22 cellular contexts compared by ENCODE assay signal in the genomic region with DNA sequence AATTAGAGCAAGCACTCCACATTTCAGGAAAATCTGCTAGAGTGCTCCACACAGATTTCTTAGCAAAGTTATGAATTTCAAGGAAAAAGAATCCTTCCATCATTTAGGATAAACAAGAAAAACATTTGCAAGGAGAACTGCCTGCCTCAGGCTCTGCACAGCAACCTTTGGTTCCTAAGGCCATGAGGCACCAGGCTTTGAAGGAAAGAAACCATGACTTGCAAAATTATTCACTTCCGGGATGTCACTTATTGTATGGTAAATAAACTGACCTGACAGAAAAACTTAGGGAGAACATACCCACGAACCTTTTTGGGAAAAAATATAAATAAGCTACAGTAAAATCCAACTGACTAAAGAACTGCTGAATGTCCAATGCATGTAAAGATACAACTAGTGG.
"Had no signal": no experiment of that assay in that cellular context is flagged by ENCODE, and none has a peak within 500 bp of the region (broad histone marks: within the 10 kb centered on the region; RNA-seq: fewer than 3 reads in every experiment).

No MANE protein-coding gene starts in this region.

- H3K4me1 ChIP-seq: ascending aorta, body of pancreas had no signal

- H3K4me1 Mint-ChIP-seq: activated B cell treated with CpG ODN at 0.5 μM for 24 hours; activated CD4-positive, alpha-beta T cell treated with anti-CD3 and anti-CD28 coated beads, Interleukin-2, amount 10 ng/mL, durations not matched to agents 24 days and 14 days had no signal

- H3K9me3 ChIP-seq: ascending aorta, body of pancreas had no signal

- H3K36me3 ChIP-seq: ascending aorta had no signal

- H3K4me3 Mint-ChIP-seq: activated B cell treated with CpG ODN at 0.5 μM for 24 hours; activated CD4-positive, alpha-beta memory T cell treated with anti-CD3 and anti-CD28 coated beads for 36 hours; activated CD4-positive, alpha-beta T cell treated with anti-CD3 and anti-CD28 coated beads, Interleukin-2, amount 10 ng/mL, durations not matched to agents 24 days and 14 days; activated T-helper 17 cell treated with anti-CD3 and anti-CD28 coated beads, Interleukin-2, amount 50 U/mL, for 72 hours; central memory CD8-positive, alpha-beta T cell; T-helper 1 cell treated with Interleukin-12 subunit alpha and Interleukin-12 subunit beta and Interleukin-4 antibody, amounts not matched to agents 30 μg/mL and 1 μg/mL, for 36 hours had no signal

- H3K9me3 Mint-ChIP-seq: activated CD4-positive, alpha-beta memory T cell treated with anti-CD3 and anti-CD28 coated beads for 36 hours; activated CD4-positive, alpha-beta T cell treated with anti-CD3 and anti-CD28 coated beads, Interleukin-2, amount 10 ng/mL, durations not matched to agents 24 days and 14 days; activated T-helper 17 cell treated with anti-CD3 and anti-CD28 coated beads, Interleukin-2, amount 50 U/mL, for 72 hours; central memory CD8-positive, alpha-beta T cell had no signal

- H3K27me3 ChIP-seq: ascending aorta, body of pancreas had no signal

- DNase-seq: activated B cell treated with CpG ODN at 0.5 μM for 24 hours; activated CD4-positive, alpha-beta memory T cell treated with anti-CD3 and anti-CD28 coated beads for 36 hours; activated CD4-positive, alpha-beta T cell treated with anti-CD3 and anti-CD28 coated beads for 1 hour; activated CD4-positive, alpha-beta T cell treated with anti-CD3 and anti-CD28 coated beads, Interleukin-2, amount 10 ng/mL, durations not matched to agents 24 days and 14 days; activated CD8-positive, alpha-beta memory T cell treated with anti-CD3 and anti-CD28 coated beads for 24 hours; activated gamma-delta T cell; activated naive CD4-positive, alpha-beta T cell treated with anti-CD3 and anti-CD28 coated beads, Interleukin-2, amount 50 U/mL, for 16 hours; activated T-cell treated with anti-CD3 and anti-CD28 coated beads for 4 hours; activated T-cell treated with anti-CD3 and anti-CD28 coated beads, Interleukin-2, amount 50 U/mL, for 48 hours; amniotic stem cell; body of pancreas; MM.1S; NCI-H1105; NCI-H1436; NCI-H2029 treated with DMSO at 0.1 percent for 48 hours; NCI-H510A treated with DMSO at 0.1 percent for 48 hours; NK-92 treated with Interleukin-12 subunit alpha and Interleukin-12 subunit beta, amount 100 ng/mL, for 24 hours; T-helper 9 cell had no signal

- ATAC-seq: activated T-helper 17 cell treated with anti-CD3 and anti-CD28 coated beads, Interleukin-2, amount 50 U/mL, for 72 hours; body of pancreas had no signal

- H3K36me3 Mint-ChIP-seq: activated CD4-positive, alpha-beta memory T cell treated with anti-CD3 and anti-CD28 coated beads for 36 hours had no signal

- H3K27ac Mint-ChIP-seq: activated B cell treated with CpG ODN at 0.5 μM for 24 hours; activated CD4-positive, alpha-beta memory T cell treated with anti-CD3 and anti-CD28 coated beads for 36 hours; activated CD4-positive, alpha-beta T cell treated with anti-CD3 and anti-CD28 coated beads, Interleukin-2, amount 10 ng/mL, durations not matched to agents 24 days and 14 days; activated T-helper 17 cell treated with anti-CD3 and anti-CD28 coated beads, Interleukin-2, amount 50 U/mL, for 72 hours; T-helper 1 cell treated with Interleukin-12 subunit alpha and Interleukin-12 subunit beta and Interleukin-4 antibody, amounts not matched to agents 30 μg/mL and 1 μg/mL, for 36 hours had no signal

- H3K27ac ChIP-seq: ascending aorta, body of pancreas had no signal

- H3K4me3 ChIP-seq: ascending aorta, body of pancreas had no signal
